ENCODE assay signal across 20 cellular contexts in the genomic region with DNA sequence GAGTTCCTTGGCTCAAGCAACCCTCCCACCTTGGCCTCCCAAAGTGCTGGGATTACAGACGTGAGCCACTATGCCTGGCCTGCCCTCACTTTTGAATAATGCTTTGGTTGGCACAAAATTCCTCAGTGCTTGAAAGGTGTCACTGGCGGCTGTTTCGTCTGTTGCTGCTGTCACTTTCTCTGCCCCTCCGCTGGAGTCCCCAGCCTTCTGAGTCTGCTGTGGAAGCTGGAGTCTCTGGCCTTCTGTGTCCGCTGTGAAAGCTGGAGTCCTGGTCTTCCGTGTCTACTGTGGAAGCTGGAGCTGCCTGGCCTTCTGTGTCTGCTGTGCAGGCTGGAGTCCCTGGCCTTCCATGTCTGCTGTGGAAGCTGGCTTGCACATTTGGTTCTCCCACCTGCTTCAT. TPM values are rescaled to one million over a fixed set of nuclear protein-coding genes. Genes with fewer than 3 reads are reported as not detected.
DNase-seq lines count a peak whose midpoint lies in the region; ATAC-seq and TF ChIP-seq lines count a peak whose summit lies in the region.
"Had no signal": no experiment of that assay in that cellular context is flagged by ENCODE, and none has a peak within 500 bp of the region (broad histone marks: within the 10 kb centered on the region; RNA-seq: fewer than 3 reads in every experiment).

No MANE protein-coding gene starts in this region.

- no peak overlapping the region for H3K4me3 Mint-ChIP-seq in T-helper 2 cell treated with Interferon-gamma antibody and Interleukin-4, amounts not matched to agents 5 μg/mL and 100 μg/mL, for 36 hours
- no peak overlapping the region for H3K4me3 Mint-ChIP-seq in CD4-positive, alpha-beta T cell
- H3K4me3 Mint-ChIP-seq in progenitor cell of endocrine pancreas (ENCODE audit: low read depth): no peak overlapping the region
- H3K4me3 Mint-ChIP-seq: HFFc6 had no signal

- POLR2A ChIA-PET in CD4-positive, alpha-beta T cell (lab: Charles Lee): interaction anchor here (0.6 to 3.5 kb wide), 2 partner anchors 16 to 50 kb away, joined by 3 to 34 read pairs; no protein-coding TSS in a partner anchor

- peak overlapping the region in 1 of 2 donors; percentile 61 for H3K4me3 ChIP-seq in neuronal stem cell (ENCODE audit: low read length in 2 of 2)
- H3K4me3 ChIP-seq: PC-9 had no signal

- H3K27me3 ChIP-seq in CD4-positive, alpha-beta T cell (ENCODE audit: control insufficient read depth, insufficient read depth, low read length): no peaks in the 10 kb centered on the region
- H3K27me3 ChIP-seq in neuronal stem cell (ENCODE audit: control insufficient read depth in 3 of 3, insufficient read depth in 3 of 3, low read depth in 1 of 3, low read length in 3 of 3): peaks cover 0 to 4% (median 1%) of the 10 kb centered on the region in 3 experiments

- H3K4ac ChIP-seq in neuronal stem cell (ENCODE audit: low read length): no peak overlapping the region

- no peak for TF ChIP-seq CTCF in CD4-positive, alpha-beta T cell (IDR thresholded peaks at IDR 0.05)
- no peak for TF ChIP-seq CTCF in progenitor cell of endocrine pancreas (IDR thresholded peaks at IDR 0.05; ENCODE audit: unreplicated experiment)

- no peak overlapping the region for H2BK5ac ChIP-seq in neuronal stem cell (ENCODE audit: low read length)

- H3K27me3 Mint-ChIP-seq in T-helper 2 cell treated with Interferon-gamma antibody and Interleukin-4, amounts not matched to agents 5 μg/mL and 100 μg/mL, for 36 hours (ENCODE audit: low read depth): peaks cover 33% of the 10 kb centered on the region
- peaks cover 14% of the 10 kb centered on the region for H3K27me3 Mint-ChIP-seq in CD4-positive, alpha-beta T cell
- H3K27me3 Mint-ChIP-seq in progenitor cell of endocrine pancreas: peaks cover 31% of the 10 kb centered on the region

- H3K9me3 Mint-ChIP-seq in T-helper 2 cell treated with Interferon-gamma antibody and Interleukin-4, amounts not matched to agents 5 μg/mL and 100 μg/mL, for 36 hours: peaks cover 10% of the 10 kb centered on the region
- no peaks in the 10 kb centered on the region for H3K9me3 Mint-ChIP-seq in CD4-positive, alpha-beta T cell
- H3K9me3 Mint-ChIP-seq in progenitor cell of endocrine pancreas (ENCODE audit: low read depth): no peaks in the 10 kb centered on the region
- H3K9me3 Mint-ChIP-seq: HFFc6 had no signal

- no peak overlapping the region for H2BK15ac ChIP-seq in neuronal stem cell (ENCODE audit: low read length)

- H3K27ac ChIP-seq in CD4-positive, alpha-beta T cell (ENCODE audit: low read depth, low read length): no peak overlapping the region
- H3K27ac ChIP-seq in neuronal stem cell (replicated peaks; ENCODE audit: low read length): no peak overlapping the region
- H3K27ac ChIP-seq: 22Rv1, PC-9 had no signal

- no peak overlapping the region for H3K4me2 ChIP-seq in neuronal stem cell (ENCODE audit: insufficient read depth, low read length, poor library complexity, severe bottlenecking)
- H3K4me2 ChIP-seq: PC-9 had no signal

- H3K9ac ChIP-seq in neuronal stem cell (ENCODE audit: low read depth, low read length, poor library complexity): no peak overlapping the region

- no peaks in the 10 kb centered on the region for H3K36me3 ChIP-seq in neuronal stem cell (replicated peaks in 1 of 2; ENCODE audit: control insufficient read depth in 2 of 2, insufficient read depth in 2 of 2, low read length in 2 of 2)

- H3K36me3 Mint-ChIP-seq in T-helper 2 cell treated with Interferon-gamma antibody and Interleukin-4, amounts not matched to agents 5 μg/mL and 100 μg/mL, for 36 hours (ENCODE audit: low read depth): peaks cover 5% of the 10 kb centered on the region
- peaks cover 5% of the 10 kb centered on the region for H3K36me3 Mint-ChIP-seq in CD4-positive, alpha-beta T cell (ENCODE audit: low read depth)
- H3K36me3 Mint-ChIP-seq in progenitor cell of endocrine pancreas (ENCODE audit: insufficient read depth): peaks cover 1% of the 10 kb centered on the region

- H3K23ac ChIP-seq in neuronal stem cell (ENCODE audit: low read depth, low read length, poor library complexity): no peak overlapping the region

- H2AK5ac ChIP-seq in neuronal stem cell (ENCODE audit: low read depth, low read length): peak overlapping the region; percentile 63

- intact Hi-C loops in CD4-positive, alpha-beta T cell (cut with DNase I, micrococcal nuclease): no loop called here

- ATAC-seq in CD4-positive, alpha-beta T cell (ENCODE audit: poor library complexity): no peak

- no peak overlapping the region for H3K18ac ChIP-seq in neuronal stem cell (ENCODE audit: low read length)

- no peaks in the 10 kb centered on the region for H3K9me3 ChIP-seq in CD4-positive, alpha-beta T cell (ENCODE audit: control insufficient read depth, low read length)
- no peaks in the 10 kb centered on the region for H3K9me3 ChIP-seq in neuronal stem cell (replicated peaks in 1 of 2; ENCODE audit: control insufficient read depth in 2 of 2, insufficient read depth in 1 of 2, low read depth in 1 of 2, low read length in 2 of 2)

- peak overlapping the region; percentile 52 for H3K27ac Mint-ChIP-seq in T-helper 2 cell treated with Interferon-gamma antibody and Interleukin-4, amounts not matched to agents 5 μg/mL and 100 μg/mL, for 36 hours
- H3K27ac Mint-ChIP-seq in CD4-positive, alpha-beta T cell: peak overlapping the region; percentile 27
- H3K27ac Mint-ChIP-seq in progenitor cell of endocrine pancreas: no peak overlapping the region
- H3K27ac Mint-ChIP-seq: HFFc6 had no signal

- H3K4me1 ChIP-seq in neuronal stem cell (ENCODE audit: control insufficient read depth in 2 of 2, insufficient read depth in 1 of 2, low read depth in 1 of 2, low read length in 2 of 2): no peaks in the 10 kb centered on the region

- no peak for DNase-seq in T-helper 2 cell treated with Interferon-gamma antibody and Interleukin-4, amounts not matched to agents 5 μg/mL and 100 μg/mL, for 36 hours (ENCODE audit: low spot score)
- DNase-seq in T-helper 2 cell (no peak), cerebellar cortex (ENCODE audit: low spot score) (peak; percentile 13), neuronal stem cell (ENCODE audit: low spot score) (no peak), NCI-H510A treated with DMSO at 0.1 percent for 48 hours (lab: John Stamatoyannopoulos, UW) (no peak), HK-2 (ENCODE audit: unreplicated experiment) (no peak), progenitor cell of endocrine pancreas (ENCODE audit: low spot score, unreplicated experiment) (no peak)
- no peak for DNase-seq in CD4-positive, alpha-beta T cell
- DNase-seq: DND-41, HFFc6, KG1, NCI-H1048, NCI-H146, NCI-H2081 treated with DMSO at 0.1 percent for 48 hours, NCI-H345 had no signal

- H4K91ac ChIP-seq in neuronal stem cell (ENCODE audit: low read depth, low read length, poor library complexity): no peak overlapping the region

- H4K8ac ChIP-seq in neuronal stem cell (ENCODE audit: low read depth, low read length): no peak overlapping the region

- no peak overlapping the region for H2AFZ ChIP-seq in neuronal stem cell (ENCODE audit: low read length)
- H2AFZ ChIP-seq: PC-9 had no signal

- no peaks in the 10 kb centered on the region for H3K79me1 ChIP-seq in neuronal stem cell (ENCODE audit: low read depth, low read length)

- H2BK12ac ChIP-seq in neuronal stem cell (ENCODE audit: low read length): no peak overlapping the region

- CTCF ChIA-PET in CD4-positive, alpha-beta T cell (lab: Charles Lee): interaction anchor here (4.1 kb wide), 1 partner anchor 16 kb away, joined by 22 read pairs; no protein-coding TSS in a partner anchor

- no CpG with 5 or more reads among the region's 6 CpGs for WGBS in neuronal stem cell (ENCODE audit: extremely low coverage in 2 of 2, insufficient read length in 2 of 2, insufficient replicate concordance in 1 of 2), 2 donors

- no peak overlapping the region for H2BK120ac ChIP-seq in neuronal stem cell (ENCODE audit: low read depth, low read length)

- H3K14ac ChIP-seq in neuronal stem cell (ENCODE audit: low read length): no peak overlapping the region

- peaks cover 8% of the 10 kb centered on the region for H3K4me1 Mint-ChIP-seq in T-helper 2 cell treated with Interferon-gamma antibody and Interleukin-4, amounts not matched to agents 5 μg/mL and 100 μg/mL, for 36 hours (ENCODE audit: low read depth)
- peaks cover 17% of the 10 kb centered on the region for H3K4me1 Mint-ChIP-seq in CD4-positive, alpha-beta T cell (ENCODE audit: low read depth)
- H3K4me1 Mint-ChIP-seq in progenitor cell of endocrine pancreas (ENCODE audit: low read depth): no peaks in the 10 kb centered on the region

RNA-seq across cellular contexts. Expression of gene KRTAP5-1, which starts 4.9 kb away (rescaled TPM):
- not detected for total RNA-seq in CD4-positive, alpha-beta T cell
- polyA plus RNA-seq in neuronal stem cell (2013, experiment 1 of 2): not detected
- polyA plus RNA-seq in neuronal stem cell (2013, experiment 2 of 2): not detected
- total RNA-seq in progenitor cell of endocrine pancreas: not detected in 2 replicates
- total RNA-seq: H1, HFFc6, M059J, PC-9, SK-MEL-5 had no signal
- polyA plus RNA-seq: H1 had no signal

RNA-seq across cellular contexts. Expression of gene KRTAP5-2, which starts 8.1 kb away (rescaled TPM):
- total RNA-seq in CD4-positive, alpha-beta T cell: not detected
- not detected for polyA plus RNA-seq in neuronal stem cell (2013, experiment 1 of 2)
- not detected for polyA plus RNA-seq in neuronal stem cell (2013, experiment 2 of 2)
- total RNA-seq in progenitor cell of endocrine pancreas: not detected in 2 replicates
- total RNA-seq: H1, HFFc6, M059J, PC-9 had no signal
- polyA plus RNA-seq: H1 had no signal

RNA-seq across cellular contexts. Expression of gene DUSP8, which starts 17.9 kb away (rescaled TPM):
- 10 to 100 TPM; 83.9 to 91.2 TPM for total RNA-seq in CD4-positive, alpha-beta T cell
- polyA plus RNA-seq in neuronal stem cell (2013, experiment 1 of 2): 5.8 TPM
- polyA plus RNA-seq in neuronal stem cell (2013, experiment 2 of 2): 6.1 TPM
- 15.2 and 15.9 TPM in 2 replicates for total RNA-seq in progenitor cell of endocrine pancreas

RNA-seq across cellular contexts. Expression of gene KRTAP5-3, which starts 18.3 kb away (rescaled TPM):
- not detected for total RNA-seq in CD4-positive, alpha-beta T cell
- not detected for polyA plus RNA-seq in neuronal stem cell (2013, experiment 1 of 2)
- not detected for polyA plus RNA-seq in neuronal stem cell (2013, experiment 2 of 2)
- total RNA-seq in progenitor cell of endocrine pancreas: not detected in 2 replicates
- total RNA-seq: H1, HFFc6, M059J, PC-9, SK-MEL-5 had no signal
- polyA plus RNA-seq: H1 had no signal

RNA-seq across cellular contexts. Expression of gene KRTAP5-4, which starts 31.9 kb away (rescaled TPM):
- not detected for total RNA-seq in CD4-positive, alpha-beta T cell
- not detected for polyA plus RNA-seq in neuronal stem cell (2013, experiment 1 of 2)
- not detected for polyA plus RNA-seq in neuronal stem cell (2013, experiment 2 of 2)
- not detected in 2 replicates for total RNA-seq in progenitor cell of endocrine pancreas
- total RNA-seq: H1, HFFc6, M059J, PC-9, SK-MEL-5 had no signal
- polyA plus RNA-seq: H1 had no signal
